In genomic region chr16:3804426-3805016, GRCh38 we compare ENCODE assay signal across 1 cellular context.
TF ChIP-seq lines count a peak whose summit lies in the region.

No MANE protein-coding gene starts in this region.

TF ChIP-seq in WTC11, 78 proteins besides CTCF, POLR2A, EP300 and RAD21 (continued from another document):
- TF ChIP-seq TP53 (CRISPR knock-in tag; IDR thresholded peaks at IDR 0.05) (no peak), FOXJ3 (CRISPR knock-in tag; IDR thresholded peaks at IDR 0.05; ENCODE audit: borderline replicate concordance) (no peak), NR3C1 (CRISPR knock-in tag; conservative IDR thresholded peaks at IDR 0.05; ENCODE audit: low read depth) (no peak), ZNF512 (CRISPR knock-in tag; IDR thresholded peaks at IDR 0.05; ENCODE audit: borderline replicate concordance) (no peak)
